In genomic region chr22:39727541-39727940, GRCh38 we compare ENCODE assay signal across 17 cellular contexts.
DNase-seq lines count a peak whose midpoint lies in the region; ATAC-seq, FAIRE-seq and TF ChIP-seq lines count a peak whose summit lies in the region.
"Had no signal": no experiment of that assay in that cellular context is flagged by ENCODE, and none has a peak within 500 bp of the region (broad histone marks: within the 10 kb centered on the region; RNA-seq: fewer than 3 reads in every experiment).

No MANE protein-coding gene starts in this region.

- peak; percentile 9 for DNase-seq in activated T-cell treated with anti-CD3 and anti-CD28 coated beads, Interleukin-2, amount 50 U/mL, for 24 hours
- no peak for DNase-seq in activated T-cell treated with anti-CD3 and anti-CD28 coated beads, Interleukin-2, amount 50 U/mL, for 1 hour
- peak; percentile 7 for DNase-seq in NCI-H460 (ENCODE audit: extremely low read depth, low read depth)
- DNase-seq in fibroblast of mammary gland (ENCODE audit: low read depth) = peak; percentile 41
- peak; percentile 78 for DNase-seq in urothelium cell line (ENCODE audit: low spot score)
- DNase-seq in MCF 10A (ENCODE audit: unreplicated experiment) = no peak
- no peak for DNase-seq in hypothalamus (lab: John Stamatoyannopoulos, UW)
- DNase-seq: activated gamma-delta T cell, colonic mucosa, erythroblast, NCI-H1092, right cardiac atrium had no signal

- POLR2A ChIA-PET in MCF 10A (lab: Yijun Ruan, JAX) = interaction anchor here (0.5 kb wide), 1 partner anchor 71 kb away, joined by 5 read pairs; no protein-coding TSS in a partner anchor

- no peak overlapping the region for H3K4me3 Mint-ChIP-seq in activated T-cell treated with anti-CD3 and anti-CD28 coated beads, Interleukin-2, amount 50 U/mL, for 24 hours
- no peak overlapping the region for H3K4me3 Mint-ChIP-seq in MCF 10A (ENCODE audit: unreplicated experiment)
- H3K4me3 Mint-ChIP-seq: T-helper 1 cell treated with Interleukin-12 subunit alpha and Interleukin-12 subunit beta and Interleukin-4 antibody, amounts not matched to agents 30 μg/mL and 1 μg/mL, for 36 hours; WTC11 had no signal

- BruUV-seq in MCF 10A (replicated peaks; lab: Mats Ljungman, UMichigan) = no TSS peak

- ATAC-seq in GM21619 (IDR thresholded peaks at IDR 0.05; ENCODE audit: unreplicated experiment) = no peak
- ATAC-seq: right cardiac atrium, WTC11 had no signal

- CTCF ChIA-PET in MCF 10A (lab: Yijun Ruan, JAX) = interaction anchor here (0.8 kb wide), 1 partner anchor 297 kb away, joined by 3 read pairs; no protein-coding TSS in a partner anchor

- H3K9me3 Mint-ChIP-seq in activated T-cell treated with anti-CD3 and anti-CD28 coated beads, Interleukin-2, amount 50 U/mL, for 24 hours = no peaks in the 10 kb centered on the region
- no peaks in the 10 kb centered on the region for H3K9me3 Mint-ChIP-seq in MCF 10A (ENCODE audit: unreplicated experiment)
- H3K9me3 Mint-ChIP-seq: T-helper 1 cell treated with Interleukin-12 subunit alpha and Interleukin-12 subunit beta and Interleukin-4 antibody, amounts not matched to agents 30 μg/mL and 1 μg/mL, for 36 hours; WTC11 had no signal

- H3K27me3 Mint-ChIP-seq in activated T-cell treated with anti-CD3 and anti-CD28 coated beads, Interleukin-2, amount 50 U/mL, for 24 hours = no peaks in the 10 kb centered on the region
- peaks cover 45% of the 10 kb centered on the region for H3K27me3 Mint-ChIP-seq in MCF 10A (ENCODE audit: insufficient read depth, unreplicated experiment)

- intact Hi-C loops in MCF 10A (cut with micrococcal nuclease) = no loop called here

- peak; percentile 17 for FAIRE-seq in urothelium cell line (lab: Jason Lieb, UNC)
- FAIRE-seq: keratinocyte had no signal

- H3K4me1 Mint-ChIP-seq in activated T-cell treated with anti-CD3 and anti-CD28 coated beads, Interleukin-2, amount 50 U/mL, for 24 hours (ENCODE audit: low read depth) = peaks cover 1% of the 10 kb centered on the region
- no peaks in the 10 kb centered on the region for H3K4me1 Mint-ChIP-seq in MCF 10A (ENCODE audit: insufficient read depth, unreplicated experiment)

- TF ChIP-seq CTCF in fibroblast of mammary gland (conservative IDR thresholded peaks at IDR 0.05; ENCODE audit: control insufficient read depth, insufficient read depth, low read depth, low read length) (no peak), MCF 10A (IDR thresholded peaks at IDR 0.05; ENCODE audit: unreplicated experiment) (no peak)

- no peak overlapping the region for H3K27ac Mint-ChIP-seq in activated T-cell treated with anti-CD3 and anti-CD28 coated beads, Interleukin-2, amount 50 U/mL, for 24 hours
- H3K27ac Mint-ChIP-seq in MCF 10A (ENCODE audit: low read depth, unreplicated experiment) = no peak overlapping the region
- H3K27ac Mint-ChIP-seq: T-helper 1 cell treated with Interleukin-12 subunit alpha and Interleukin-12 subunit beta and Interleukin-4 antibody, amounts not matched to agents 30 μg/mL and 1 μg/mL, for 36 hours; WTC11 had no signal

- H3K36me3 Mint-ChIP-seq in activated T-cell treated with anti-CD3 and anti-CD28 coated beads, Interleukin-2, amount 50 U/mL, for 24 hours (ENCODE audit: low read depth) = no peaks in the 10 kb centered on the region
- peaks cover 4% of the 10 kb centered on the region for H3K36me3 Mint-ChIP-seq in MCF 10A (ENCODE audit: insufficient read depth, unreplicated experiment)
- H3K36me3 Mint-ChIP-seq: WTC11 had no signal

- no peak overlapping the region for H3K4me3 ChIP-seq in fibroblast of mammary gland (ENCODE audit: control insufficient read depth, low read depth, low read length)
- H3K4me3 ChIP-seq: ascending aorta, colonic mucosa had no signal

Comparison
In these comparisons a context has a peak if more than half of its experiments do, and no peak if none do; other contexts are left out.
1. DNase-seq: peak in activated T-cell treated with anti-CD3 and anti-CD28 coated beads, Interleukin-2, amount 50 U/mL, for 24 hours (single experiment), NCI-H460 (single experiment), fibroblast of mammary gland (single experiment) and urothelium cell line (single experiment); none in activated T-cell treated with anti-CD3 and anti-CD28 coated beads, Interleukin-2, amount 50 U/mL, for 1 hour (single experiment), MCF 10A (single experiment) and hypothalamus (0 of 51).